Comparison of ENCODE assay signal across 33 cellular contexts in the genomic region with DNA sequence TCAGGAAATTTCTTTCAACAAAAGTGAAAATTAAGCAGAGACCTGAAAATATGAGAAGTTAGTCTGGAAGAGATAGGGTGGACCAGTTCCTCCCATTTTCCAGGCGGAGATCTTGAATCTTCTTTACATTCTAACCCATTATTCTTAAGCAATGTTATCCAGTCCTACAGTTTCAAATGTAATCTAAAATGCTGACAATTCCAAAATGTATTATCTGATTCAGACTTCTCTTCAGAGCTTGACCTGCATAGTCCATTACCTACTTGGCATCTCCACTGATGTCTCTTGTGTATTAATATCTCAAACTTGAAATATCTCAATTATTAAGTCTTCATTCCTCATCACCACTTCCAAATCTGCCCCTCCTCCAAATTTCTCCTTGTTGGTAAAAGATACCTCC.
"Had no signal": no experiment of that assay in that cellular context is flagged by ENCODE, and none has a peak within 500 bp of the region (broad histone marks: within the 10 kb centered on the region; RNA-seq: fewer than 3 reads in every experiment).

No MANE protein-coding gene starts in this region.

- FAIRE-seq: astrocyte, bronchial epithelial cell had no signal

- H3K4me3 ChIP-seq: adrenal gland, ascending aorta, body of pancreas, breast epithelium, cardiac muscle cell had no signal

- H3K9me3 ChIP-seq: adrenal gland, ascending aorta, body of pancreas, breast epithelium had no signal

- H3K4me1 ChIP-seq: adrenal gland, ascending aorta, body of pancreas, breast epithelium had no signal

- DNase-seq: activated effector memory CD4-positive, alpha-beta T cell treated with anti-CD3 and anti-CD28 coated beads, Interleukin-2, amount 50 U/mL, for 16 hours; activated effector memory CD4-positive, alpha-beta T cell treated with Interleukin-2 at 50 U/mL for 16 hours; activated gamma-delta T cell; activated gamma-delta T cell treated with Interleukin-2 at 50 U/mL for 16 hours; activated naive CD4-positive, alpha-beta T cell; activated naive CD4-positive, alpha-beta T cell treated with anti-CD3 and anti-CD28 coated beads for 36 hours; activated naive CD4-positive, alpha-beta T cell treated with anti-CD3 and anti-CD28 coated beads, Interleukin-2, amount 10 ng/mL, durations not matched to agents 7 days and 5 days; activated naive CD4-positive, alpha-beta T cell treated with anti-CD3 and anti-CD28 coated beads, Interleukin-2, amount 50 U/mL, for 16 hours; activated naive CD4-positive, alpha-beta T cell treated with Interleukin-2 at 50 U/mL for 16 hours; activated naive CD8-positive, alpha-beta T cell treated with anti-CD3 and anti-CD28 coated beads for 36 hours; activated naive CD8-positive, alpha-beta T cell treated with anti-CD3 and anti-CD28 coated beads, Interleukin-2, amount 10 ng/mL, durations not matched to agents 7 days and 5 days; activated naive CD8-positive, alpha-beta T cell treated with anti-CD3 and anti-CD28 coated beads, Interleukin-2, amount 50 U/mL, for 24 hours; activated T-cell treated with anti-CD3 and anti-CD28 coated beads, Interleukin-2, amount 50 U/mL, for 24 hours; activated T-cell treated with anti-CD3 and anti-CD28 coated beads, Interleukin-2, amount 50 U/mL, for 4 hours; activated T-cell treated with anti-CD3 and anti-CD28 coated beads, Interleukin-2, amount 50 U/mL, for 48 hours; activated T-cell treated with anti-CD3 and anti-CD28 coated beads, Interleukin-2, amount 50 U/mL, for 72 hours; adrenal gland; amniotic stem cell; amygdala; anterior cingulate cortex; aorta; body of pancreas; brain microvascular endothelial cell; caudate nucleus; central memory CD4-positive, alpha-beta T cell; cerebellar nuclear complex had no signal

- H3K27ac ChIP-seq: adrenal gland, ascending aorta, body of pancreas, brain microvascular endothelial cell, breast epithelium, cardiac muscle cell had no signal

- H3K36me3 ChIP-seq: adrenal gland, ascending aorta, brain microvascular endothelial cell, breast epithelium, cardiac muscle cell had no signal

- ATAC-seq: activated naive CD4-positive, alpha-beta T cell treated with anti-CD3 and anti-CD28 coated beads, Interleukin-2, amount 50 U/mL, for 72 hours; activated naive CD8-positive, alpha-beta T cell treated with anti-CD3 and anti-CD28 coated beads, Interleukin-2, amount 50 U/mL, for 24 hours; activated T-cell treated with anti-CD3 and anti-CD28 coated beads, Interleukin-2, amount 50 U/mL, for 4 hours; activated T-cell treated with anti-CD3 and anti-CD28 coated beads, Interleukin-2, amount 50 U/mL, for 72 hours; activated T-helper 17 cell treated with anti-CD3 and anti-CD28 coated beads, Interleukin-2, amount 50 U/mL, for 72 hours; body of pancreas had no signal

- H3K27me3 ChIP-seq: adrenal gland, ascending aorta, body of pancreas, brain microvascular endothelial cell, breast epithelium, cardiac muscle cell had no signal
